ENCODE assay signal across 9 cellular contexts in the genomic region with DNA sequence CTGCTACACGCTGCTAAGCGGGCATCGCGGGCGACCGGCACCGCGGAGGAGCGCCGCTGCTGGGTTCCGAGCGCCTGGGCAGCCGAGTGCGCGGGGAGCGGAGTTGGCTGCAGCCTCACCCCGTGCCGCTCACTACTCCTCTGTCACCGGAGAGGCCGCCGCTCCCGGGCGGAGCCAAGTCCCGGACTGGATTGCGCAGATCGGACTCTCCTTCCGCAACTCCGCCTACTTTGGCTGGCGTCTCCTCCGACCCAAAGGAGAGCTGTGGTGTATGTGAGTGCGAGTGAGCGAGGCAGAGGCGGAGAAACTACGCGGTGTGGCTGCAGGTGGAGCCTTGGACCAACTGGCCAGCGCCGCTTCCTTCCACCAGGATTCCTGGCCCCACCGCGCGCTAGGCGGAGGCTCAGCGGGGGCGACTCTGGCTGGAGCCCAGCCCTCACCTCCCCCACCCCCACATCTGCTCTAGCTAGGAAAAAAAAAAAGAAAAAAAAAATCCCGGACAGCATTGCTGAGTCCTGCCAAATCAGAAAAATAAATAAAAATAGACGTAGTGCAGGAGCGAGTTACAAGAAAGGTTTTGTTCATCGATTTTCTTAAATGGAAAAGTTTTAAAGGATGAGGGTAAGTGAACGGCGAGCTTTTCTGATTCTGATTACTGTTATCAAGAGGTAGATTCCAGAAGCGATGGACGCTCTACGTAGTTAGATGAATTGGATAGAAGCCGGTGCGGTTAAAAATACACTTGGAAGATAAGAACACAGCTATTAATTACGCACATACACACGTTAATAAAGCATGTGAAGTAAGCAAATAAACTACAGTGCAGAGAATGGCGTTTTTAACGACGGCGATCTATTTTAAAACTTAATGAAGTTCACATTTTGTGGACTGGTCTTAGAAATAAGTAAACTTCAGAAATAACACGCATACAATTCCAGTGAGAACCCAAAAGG. TPM values are rescaled to one million over a fixed set of nuclear protein-coding genes. Genes with fewer than 3 reads are reported as not detected.
A peak's percentile ranks its signal among the peaks of the same experiment; 100 is the strongest.
DNase-seq lines count a peak whose midpoint lies in the region; ATAC-seq and TF ChIP-seq lines count a peak whose summit lies in the region.
"Had no signal": no experiment of that assay in that cellular context is flagged by ENCODE, and none has a peak within 500 bp of the region (broad histone marks: within the 10 kb centered on the region; RNA-seq: fewer than 3 reads in every experiment).

Gene SEMA6A, minus strand, starts transcription at position 142 of the 953 bp plus-strand sequence. CDS start 69,879 bp downstream, outside the sequence.

- H3K36me3 ChIP-seq in colonic mucosa = no peaks in the 10 kb centered on the region
- H3K36me3 ChIP-seq in kidney epithelial cell (ENCODE audit: control insufficient read depth, insufficient read depth, low read length) = no peaks in the 10 kb centered on the region
- no peaks in the 10 kb centered on the region for H3K36me3 ChIP-seq in spleen

- H3K9me3 ChIP-seq in colonic mucosa = no peaks in the 10 kb centered on the region
- H3K9me3 ChIP-seq in spleen = no peaks in the 10 kb centered on the region

- TF ChIP-seq CTCF in NB4 (IDR thresholded peaks at IDR 0.05; ENCODE audit: low read depth, low read length) (no peak), colonic mucosa (IDR thresholded peaks at IDR 0.05) (no peak), kidney epithelial cell (IDR thresholded peaks at IDR 0.05; ENCODE audit: insufficient read depth, low read length, poor library complexity, severe bottlenecking) (peak; percentile 24), spleen (IDR thresholded peaks at IDR 0.05 in 8 of 11, conservative IDR thresholded peaks at IDR 0.05 in 3 of 11) (peak in 1 of 11 experiments; percentile 24)

- 1 to 2% (median 1%) methylated on average over 57 to 61 of the region's 61 CpGs for WGBS in spleen, 5 donors

- H3K27me3 Mint-ChIP-seq in T-cell = peaks cover 51 to 75% of the 10 kb centered on the region in 2 donors

- peak; percentile 23 to 60 for DNase-seq in activated CD4-positive, alpha-beta T cell treated with anti-CD3 and anti-CD28 coated beads for 24 hours (ENCODE audit: low read depth in 2 of 2)
- no peak for DNase-seq in activated CD4-positive, alpha-beta T cell treated with anti-CD3 and anti-CD28 coated beads, Interleukin-2, amount 50 U/mL, for 1 hour
- DNase-seq in NB4 (ENCODE audit: low read depth) (peak; percentile 48), T-cell (peak in 2 of 34 experiments; percentile 3 to 4), colonic mucosa (peak; percentile 97), kidney epithelial cell (ENCODE audit: low read depth) (peak; percentile 67), spleen (peak; percentile 93)
- DNase-seq: DND-41 had no signal

- no peaks in the 10 kb centered on the region for H3K27me3 ChIP-seq in colonic mucosa
- H3K27me3 ChIP-seq in kidney epithelial cell (ENCODE audit: control insufficient read depth, insufficient read depth, low read length) = peaks cover 10% of the 10 kb centered on the region
- H3K27me3 ChIP-seq in spleen (replicated peaks in 1 of 7) = peaks cover 4 to 87% (median 40%) of the 10 kb centered on the region in 7 donors

- H3K27ac ChIP-seq in colonic mucosa (peak within 1 kb of the TSS; percentile 82), spleen (peak within 1 kb of the TSS; percentile 39 to 87 (median 80))

- CTCF ChIA-PET in T-cell (lab: Charles Lee) = interaction anchor here in 1 of 2 donors (0.6 kb wide), 1 partner anchor 226 kb away, joined by 3 read pairs; no protein-coding TSS in a partner anchor

- no peaks in the 10 kb centered on the region for H3K9me3 Mint-ChIP-seq in T-cell

- peak within 1 kb of the TSS; percentile 66 to 75 (median 68) for H3K4me3 Mint-ChIP-seq in T-cell

- intact Hi-C loops in colonic mucosa (cut with DNase I) = loop anchor here (2.0 to 5.0 kb wide), 2 partner anchors 46 to 372 kb away; no protein-coding TSS in a partner anchor
- intact Hi-C loops in spleen (cut with DNase I; ENCODE audit: low total_unique reads) = no loop called here

- H3K36me3 Mint-ChIP-seq in T-cell = no peaks in the 10 kb centered on the region

- peak within 1 kb of the TSS; percentile 88 to 98 for H3K9ac ChIP-seq in colonic mucosa (ENCODE audit: low read depth in 2 of 2, low read length in 2 of 2)

- ATAC-seq in HG02588 (IDR thresholded peaks at IDR 0.05; ENCODE audit: unreplicated experiment) (peak; percentile 57), T-cell (replicated peaks in 1 of 4) (peak in 1 of 4 experiments; percentile 42)

- TF ChIP-seq POLR2A in NB4 (IDR thresholded peaks at IDR 0.05; ENCODE audit: extremely low read depth, insufficient read length) (no peak), spleen (IDR thresholded peaks at IDR 0.05) (peak in 1 of 3 donors; percentile 65)

- H3K4me1 Mint-ChIP-seq in T-cell = peaks cover 17 to 27% (median 20%) of the 10 kb centered on the region in 3 donors

- POLR2A ChIA-PET in T-cell (lab: Charles Lee) = interaction anchor here in 1 of 2 donors (0.6 kb wide), 1 partner anchor 136 kb away, joined by 4 read pairs; no protein-coding TSS in a partner anchor

- H3K4me3 ChIP-seq in NB4 (ENCODE audit: low read depth, low read length) (no peak within 1 kb of the TSS), colonic mucosa (peak within 1 kb of the TSS; percentile 76), kidney epithelial cell (ENCODE audit: low read depth, low read length) (peak within 1 kb of the TSS; percentile 87), spleen (peak within 1 kb of the TSS; percentile 52 to 84 (median 60))

- peak within 1 kb of the TSS in 1 of 2 donors; percentile 75 for H3K27ac Mint-ChIP-seq in T-cell

- H3K4me1 ChIP-seq in colonic mucosa (no peaks in the 10 kb centered on the region), spleen (peaks cover 16 to 60% (median 46%) of the 10 kb centered on the region in 6 donors)

RNA-seq across cellular contexts. Expression of gene SEMA6A, which starts in this region (rescaled TPM):
- total RNA-seq in T-cell (under 1 TPM in 3 of 5 donors, not detected in 2; 0.79 to 0.88 (median 0.79) TPM), colonic mucosa (10 to 100 TPM; 66.7 to 89.9 TPM), kidney epithelial cell (6.3 and 9.2 TPM in 2 replicates), spleen (10 to 100 TPM; 26.5 to 78.6 (median 42.4) TPM)
- polyA plus RNA-seq in spleen = 1 to 10 TPM in 2 of 3 donors, under 1 TPM in 1; 0.88 to 2.0 (median 1.5) TPM
